In the genomic region with DNA sequence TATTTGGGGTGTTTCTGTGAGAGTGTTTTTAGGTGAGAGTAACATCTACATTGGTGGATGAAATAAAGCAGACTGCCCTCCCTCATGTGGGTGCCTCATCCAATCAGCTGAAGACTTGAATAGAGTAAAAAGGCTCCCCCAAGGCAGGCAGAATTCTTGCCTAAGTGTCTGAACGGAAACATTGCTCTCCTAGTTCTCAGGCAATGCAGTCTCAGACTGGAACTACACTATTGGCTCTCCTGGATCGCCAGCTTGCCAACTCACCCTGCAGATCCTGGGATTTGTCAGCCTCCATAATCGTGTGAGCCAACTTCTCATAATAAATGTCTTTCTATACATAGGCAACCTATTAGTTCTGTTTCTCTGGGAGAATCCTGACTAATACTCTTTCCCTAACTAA, we compare ENCODE assay signal across 14 cellular contexts.
"Had no signal": no experiment of that assay in that cellular context is flagged by ENCODE, and none has a peak within 500 bp of the region (broad histone marks: within the 10 kb centered on the region; RNA-seq: fewer than 3 reads in every experiment).

No MANE protein-coding gene starts in this region.

- H3K4me3 ChIP-seq: coronary artery, upper lobe of right lung had no signal

- H3K4me3 Mint-ChIP-seq: activated naive CD8-positive, alpha-beta T cell treated with anti-CD3 and anti-CD28 coated beads, Interleukin-2, amount 10 ng/mL, durations not matched to agents 7 days and 5 days; central memory CD8-positive, alpha-beta T cell; immature natural killer cell; natural killer cell; stimulated activated naive B cell treated with anti-CD40 and anti-IgM and Interleukin-4, amounts not matched to agents 10 μg/mL and 1 μg/mL and 100 μg/mL, for 72 hours; T-helper 1 cell treated with Interleukin-12 subunit alpha and Interleukin-12 subunit beta and Interleukin-4 antibody, amounts not matched to agents 30 μg/mL and 1 μg/mL, for 36 hours had no signal

- H3K9me3 Mint-ChIP-seq: brain; central memory CD8-positive, alpha-beta T cell; immature natural killer cell; natural killer cell; stimulated activated naive B cell treated with anti-CD40 and anti-IgM and Interleukin-4, amounts not matched to agents 10 μg/mL and 1 μg/mL and 100 μg/mL, for 72 hours; T-helper 1 cell treated with Interleukin-12 subunit alpha and Interleukin-12 subunit beta and Interleukin-4 antibody, amounts not matched to agents 30 μg/mL and 1 μg/mL, for 36 hours had no signal

- DNase-seq: activated CD4-positive, alpha-beta T cell treated with anti-CD3 and anti-CD28 coated beads, Interleukin-2, amount 50 U/mL, for 4 hours; activated naive CD4-positive, alpha-beta T cell; activated naive CD8-positive, alpha-beta T cell treated with anti-CD3 and anti-CD28 coated beads, Interleukin-2, amount 10 ng/mL, durations not matched to agents 7 days and 5 days; erythroblast; immature natural killer cell; natural killer cell; stimulated activated naive B cell treated with anti-CD40 and anti-IgM and Interleukin-4, amounts not matched to agents 10 μg/mL and 1 μg/mL and 100 μg/mL, for 72 hours; upper lobe of right lung; WERI-Rb-1 had no signal

- H3K36me3 ChIP-seq: upper lobe of right lung, WERI-Rb-1 had no signal

- H3K36me3 Mint-ChIP-seq: activated naive CD8-positive, alpha-beta T cell treated with anti-CD3 and anti-CD28 coated beads, Interleukin-2, amount 10 ng/mL, durations not matched to agents 7 days and 5 days; brain; immature natural killer cell; natural killer cell; stimulated activated naive B cell treated with anti-CD40 and anti-IgM and Interleukin-4, amounts not matched to agents 10 μg/mL and 1 μg/mL and 100 μg/mL, for 72 hours had no signal

- H3K27ac Mint-ChIP-seq: activated naive CD8-positive, alpha-beta T cell treated with anti-CD3 and anti-CD28 coated beads, Interleukin-2, amount 10 ng/mL, durations not matched to agents 7 days and 5 days; immature natural killer cell; natural killer cell; T-helper 1 cell treated with Interleukin-12 subunit alpha and Interleukin-12 subunit beta and Interleukin-4 antibody, amounts not matched to agents 30 μg/mL and 1 μg/mL, for 36 hours had no signal

- H3K4me1 ChIP-seq: parathyroid adenoma had no signal

- H3K27ac ChIP-seq: coronary artery, parathyroid adenoma, upper lobe of right lung, WERI-Rb-1 had no signal

- ATAC-seq: natural killer cell; stimulated activated naive B cell treated with anti-CD40 and anti-IgM and Interleukin-4, amounts not matched to agents 10 μg/mL and 1 μg/mL and 100 μg/mL, for 72 hours; upper lobe of right lung had no signal

- H3K27me3 ChIP-seq: upper lobe of right lung had no signal

- H3K9me3 ChIP-seq: upper lobe of right lung had no signal
